20 cellular contexts compared by ENCODE assay signal in genomic region chr7:7670490-7670889, GRCh38. TPM values are rescaled to one million over a fixed set of nuclear protein-coding genes. Genes with fewer than 3 reads are reported as not detected.
DNase-seq lines count a peak whose midpoint lies in the region; ATAC-seq lines count a peak whose summit lies in the region.
"Had no signal": no experiment of that assay in that cellular context is flagged by ENCODE, and none has a peak within 500 bp of the region (broad histone marks: within the 10 kb centered on the region; RNA-seq: fewer than 3 reads in every experiment).

No MANE protein-coding gene starts in this region.

- H3K4me3 Mint-ChIP-seq in activated CD4-positive, alpha-beta T cell treated with anti-CD3 and anti-CD28 coated beads, Interleukin-2, amount 10 ng/mL, durations not matched to agents 24 days and 14 days: no peak overlapping the region
- no peak overlapping the region for H3K4me3 Mint-ChIP-seq in activated naive CD8-positive, alpha-beta T cell
- H3K4me3 Mint-ChIP-seq in activated naive CD8-positive, alpha-beta T cell treated with anti-CD3 and anti-CD28 coated beads, Interleukin-2, amount 50 U/mL, for 24 hours: no peak overlapping the region
- H3K4me3 Mint-ChIP-seq in naive thymus-derived CD4-positive, alpha-beta T cell: no peak overlapping the region
- H3K4me3 Mint-ChIP-seq: CD8-positive, alpha-beta memory T cell; H9 had no signal

- H3K4me3 ChIP-seq in naive thymus-derived CD4-positive, alpha-beta T cell (ENCODE audit: low read length): no peak overlapping the region
- H3K4me3 ChIP-seq: A549, GM12878 had no signal

- H3K4me1 Mint-ChIP-seq in activated CD4-positive, alpha-beta T cell treated with anti-CD3 and anti-CD28 coated beads, Interleukin-2, amount 10 ng/mL, durations not matched to agents 24 days and 14 days: peaks cover 26% of the 10 kb centered on the region
- H3K4me1 Mint-ChIP-seq in activated naive CD8-positive, alpha-beta T cell (ENCODE audit: low read depth): peaks cover 47% of the 10 kb centered on the region
- peaks cover 38% of the 10 kb centered on the region for H3K4me1 Mint-ChIP-seq in activated naive CD8-positive, alpha-beta T cell treated with anti-CD3 and anti-CD28 coated beads, Interleukin-2, amount 50 U/mL, for 24 hours
- H3K4me1 Mint-ChIP-seq in naive thymus-derived CD4-positive, alpha-beta T cell: peaks cover 17 to 63% (median 52%) of the 10 kb centered on the region in 7 donors

- no peak for ATAC-seq in activated naive CD8-positive, alpha-beta T cell treated with anti-CD3 and anti-CD28 coated beads, Interleukin-2, amount 50 U/mL, for 24 hours
- ATAC-seq in naive thymus-derived CD4-positive, alpha-beta T cell: peak; percentile 54
- no peak for ATAC-seq in GM18520 (IDR thresholded peaks at IDR 0.05; ENCODE audit: unreplicated experiment)
- ATAC-seq: A549, HepG2 had no signal

- CTCF ChIA-PET in naive thymus-derived CD4-positive, alpha-beta T cell (lab: Charles Lee): interaction anchor here (1.0 kb wide), 1 partner anchor 10 kb away, joined by 4 read pairs; no protein-coding TSS in a partner anchor

- H3K27ac ChIP-seq in naive thymus-derived CD4-positive, alpha-beta T cell (ENCODE audit: low read depth, low read length): no peak overlapping the region
- H3K27ac ChIP-seq: 22Rv1, A549, C4-2B had no signal

- no peaks in the 10 kb centered on the region for H3K9me3 ChIP-seq in naive thymus-derived CD4-positive, alpha-beta T cell (ENCODE audit: control insufficient read depth in 2 of 3, low read length in 3 of 3)
- H3K9me3 ChIP-seq: A549 had no signal

- peaks cover 0 to 9% (median 2%) of the 10 kb centered on the region in 3 experiments for H3K36me3 ChIP-seq in naive thymus-derived CD4-positive, alpha-beta T cell (ENCODE audit: control insufficient read depth in 2 of 3, insufficient read depth in 3 of 3, low read length in 3 of 3)

- intact Hi-C loops in activated CD4-positive, alpha-beta T cell treated with anti-CD3 and anti-CD28 coated beads, Interleukin-2, amount 10 ng/mL, durations not matched to agents 24 days and 14 days (cut with micrococcal nuclease): no loop called here
- intact Hi-C loops in naive thymus-derived CD4-positive, alpha-beta T cell (cut with micrococcal nuclease): no loop called here

- peak; percentile 48 for DNase-seq in activated CD4-positive, alpha-beta T cell treated with anti-CD3 and anti-CD28 coated beads, Interleukin-2, amount 10 ng/mL, durations not matched to agents 24 days and 14 days
- DNase-seq in activated CD4-positive, alpha-beta T cell treated with anti-CD3 and anti-CD28 coated beads, Interleukin-2, amount 50 U/mL, for 1 hour: no peak
- DNase-seq in activated naive CD8-positive, alpha-beta T cell treated with anti-CD3 and anti-CD28 coated beads, Interleukin-2, amount 50 U/mL, for 24 hours: no peak
- DNase-seq in naive thymus-derived CD4-positive, alpha-beta T cell: no peak
- DNase-seq in islet precursor cell: no peak
- DNase-seq: AML-193; CD8-positive, alpha-beta memory T cell; COR-L47; DMS 273 treated with DMSO at 0.1 percent for 48 hours; DMS53; DND-41; EL; H9 had no signal

- H3K36me3 Mint-ChIP-seq in activated CD4-positive, alpha-beta T cell treated with anti-CD3 and anti-CD28 coated beads, Interleukin-2, amount 10 ng/mL, durations not matched to agents 24 days and 14 days (ENCODE audit: low read depth): peaks cover 23% of the 10 kb centered on the region
- peaks cover 22% of the 10 kb centered on the region for H3K36me3 Mint-ChIP-seq in activated naive CD8-positive, alpha-beta T cell
- H3K36me3 Mint-ChIP-seq in activated naive CD8-positive, alpha-beta T cell treated with anti-CD3 and anti-CD28 coated beads, Interleukin-2, amount 50 U/mL, for 24 hours (ENCODE audit: low read depth): peaks cover 24% of the 10 kb centered on the region
- peaks cover 3 to 31% (median 18%) of the 10 kb centered on the region in 5 donors for H3K36me3 Mint-ChIP-seq in naive thymus-derived CD4-positive, alpha-beta T cell

- peaks cover 15% of the 10 kb centered on the region for H3K9me3 Mint-ChIP-seq in activated CD4-positive, alpha-beta T cell treated with anti-CD3 and anti-CD28 coated beads, Interleukin-2, amount 10 ng/mL, durations not matched to agents 24 days and 14 days
- no peaks in the 10 kb centered on the region for H3K9me3 Mint-ChIP-seq in activated naive CD8-positive, alpha-beta T cell (ENCODE audit: low read depth)
- peaks cover 15% of the 10 kb centered on the region for H3K9me3 Mint-ChIP-seq in activated naive CD8-positive, alpha-beta T cell treated with anti-CD3 and anti-CD28 coated beads, Interleukin-2, amount 50 U/mL, for 24 hours
- H3K9me3 Mint-ChIP-seq in naive thymus-derived CD4-positive, alpha-beta T cell: peaks cover 0 to 13% (median 0%) of the 10 kb centered on the region in 11 donors
- H3K9me3 Mint-ChIP-seq: CD8-positive, alpha-beta memory T cell; H9 had no signal

- no peaks in the 10 kb centered on the region for H3K27me3 Mint-ChIP-seq in activated CD4-positive, alpha-beta T cell treated with anti-CD3 and anti-CD28 coated beads, Interleukin-2, amount 10 ng/mL, durations not matched to agents 24 days and 14 days
- H3K27me3 Mint-ChIP-seq in activated naive CD8-positive, alpha-beta T cell: no peaks in the 10 kb centered on the region
- H3K27me3 Mint-ChIP-seq in activated naive CD8-positive, alpha-beta T cell treated with anti-CD3 and anti-CD28 coated beads, Interleukin-2, amount 50 U/mL, for 24 hours: no peaks in the 10 kb centered on the region
- H3K27me3 Mint-ChIP-seq in naive thymus-derived CD4-positive, alpha-beta T cell: no peaks in the 10 kb centered on the region
- H3K27me3 Mint-ChIP-seq: CD8-positive, alpha-beta memory T cell had no signal

- no peaks in the 10 kb centered on the region for H3K27me3 ChIP-seq in naive thymus-derived CD4-positive, alpha-beta T cell (ENCODE audit: control insufficient read depth in 2 of 2, insufficient read depth in 2 of 2, low read length in 2 of 2)

- no peaks in the 10 kb centered on the region for H3K4me1 ChIP-seq in naive thymus-derived CD4-positive, alpha-beta T cell (ENCODE audit: control insufficient read depth in 2 of 2, insufficient read depth in 2 of 2, low read length in 2 of 2)
- H3K4me1 ChIP-seq: A549 had no signal

- H3K27ac Mint-ChIP-seq in activated CD4-positive, alpha-beta T cell treated with anti-CD3 and anti-CD28 coated beads, Interleukin-2, amount 10 ng/mL, durations not matched to agents 24 days and 14 days: no peak overlapping the region
- H3K27ac Mint-ChIP-seq in activated naive CD8-positive, alpha-beta T cell: peak overlapping the region; percentile 2
- H3K27ac Mint-ChIP-seq in activated naive CD8-positive, alpha-beta T cell treated with anti-CD3 and anti-CD28 coated beads, Interleukin-2, amount 50 U/mL, for 24 hours: no peak overlapping the region
- peak overlapping the region in 7 of 9 donors; percentile 6 to 90 (median 64) for H3K27ac Mint-ChIP-seq in naive thymus-derived CD4-positive, alpha-beta T cell
- H3K27ac Mint-ChIP-seq: H9 had no signal

- POLR2A ChIA-PET in naive thymus-derived CD4-positive, alpha-beta T cell (lab: Charles Lee): no interaction called here

RNA-seq across cellular contexts. Expression of gene UMAD1, which starts 29.9 kb away (rescaled TPM):
- 11.8 and 12.4 TPM in 2 replicates for total RNA-seq in activated CD4-positive, alpha-beta T cell treated with anti-CD3 and anti-CD28 coated beads, Interleukin-2, amount 10 ng/mL, durations not matched to agents 24 days and 14 days
- total RNA-seq in naive thymus-derived CD4-positive, alpha-beta T cell: 10 to 100 TPM; 11.4 to 28.5 (median 14.5) TPM
- polyA plus RNA-seq in naive thymus-derived CD4-positive, alpha-beta T cell: 10 to 100 TPM; 26.7 to 28.6 TPM

RNA-seq across cellular contexts. Expression of gene RPA3, which starts 47.9 kb away (rescaled TPM):
- 93.0 and 113 TPM in 2 replicates for total RNA-seq in activated CD4-positive, alpha-beta T cell treated with anti-CD3 and anti-CD28 coated beads, Interleukin-2, amount 10 ng/mL, durations not matched to agents 24 days and 14 days
- total RNA-seq in naive thymus-derived CD4-positive, alpha-beta T cell: 10 to 100 TPM; 20.0 to 73.6 (median 26.8) TPM
- 10 to 100 TPM; 55.7 to 96.9 TPM for polyA plus RNA-seq in naive thymus-derived CD4-positive, alpha-beta T cell

Comparison
In these comparisons a context has a peak if more than half of its experiments do, and no peak if none do; other contexts are left out.
1. H3K27ac Mint-ChIP-seq: peak in activated naive CD8-positive, alpha-beta T cell (single experiment) and naive thymus-derived CD4-positive, alpha-beta T cell (7 of 9); none in activated CD4-positive, alpha-beta T cell treated with anti-CD3 and anti-CD28 coated beads, Interleukin-2, amount 10 ng/mL, durations not matched to agents 24 days and 14 days (single experiment) and activated naive CD8-positive, alpha-beta T cell treated with anti-CD3 and anti-CD28 coated beads, Interleukin-2, amount 50 U/mL, for 24 hours (single experiment).